Comparison of ENCODE assay signal across 1 cellular context in the genomic region with DNA sequence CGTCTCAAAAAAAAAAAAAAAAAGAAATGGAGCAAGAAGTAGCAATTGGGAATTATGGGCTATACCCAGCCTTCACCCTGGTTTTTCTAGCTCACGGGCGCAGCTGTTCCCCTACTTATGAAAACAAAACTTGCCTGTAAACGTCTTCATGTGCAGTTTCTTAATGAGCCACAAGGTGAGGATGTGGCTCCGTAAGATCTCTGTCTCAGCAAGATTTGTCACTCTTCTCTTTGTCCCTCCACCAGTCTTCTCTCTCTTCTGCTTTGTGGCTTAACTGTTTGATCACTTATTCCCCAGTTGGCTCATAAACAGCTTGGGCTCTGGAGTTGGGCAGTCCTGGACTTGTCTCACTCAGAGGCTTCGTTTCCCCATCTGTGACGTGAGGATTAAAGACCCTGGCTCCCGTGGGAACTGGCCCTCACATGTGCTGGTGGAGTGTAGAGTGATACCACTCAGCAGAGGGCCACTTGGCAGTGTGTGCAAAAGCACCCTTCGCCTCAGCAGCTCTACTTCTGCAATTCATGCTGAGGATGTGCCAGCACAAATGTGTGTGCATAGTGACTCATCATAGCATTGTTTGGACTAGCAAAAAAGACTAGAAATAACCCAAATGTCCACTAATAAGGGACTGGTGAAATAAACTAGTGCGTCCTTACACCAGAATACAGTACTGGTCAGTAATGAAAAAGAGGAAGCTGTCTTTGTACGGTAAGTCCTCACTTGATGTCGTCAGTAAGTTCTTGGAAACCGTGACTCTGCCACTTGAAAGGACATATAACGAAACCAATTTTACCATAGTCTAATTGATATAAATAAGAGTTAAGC.
TF ChIP-seq lines count a peak whose summit lies in the region.

No MANE protein-coding gene starts in this region.

TF ChIP-seq in liver, 16 proteins besides CTCF, POLR2A, EP300 and RAD21 (continued from another document):
- TF ChIP-seq REST (IDR thresholded peaks at IDR 0.05): no peak
- no peak for TF ChIP-seq NR2F2 (IDR thresholded peaks at IDR 0.05)
- no peak for TF ChIP-seq GABPA (IDR thresholded peaks at IDR 0.05 in 1 of 2, conservative IDR thresholded peaks at IDR 0.05 in 1 of 2)
- TF ChIP-seq FOXA2 (IDR thresholded peaks at IDR 0.05): no peak
- peak in 1 of 2 donors; percentile 19 for TF ChIP-seq RXRA (IDR thresholded peaks at IDR 0.05)
- no peak for TF ChIP-seq TAF1 (conservative IDR thresholded peaks at IDR 0.05)
- peak; percentile 12 for TF ChIP-seq YY1 (IDR thresholded peaks at IDR 0.05)
- TF ChIP-seq, protein P1, sequence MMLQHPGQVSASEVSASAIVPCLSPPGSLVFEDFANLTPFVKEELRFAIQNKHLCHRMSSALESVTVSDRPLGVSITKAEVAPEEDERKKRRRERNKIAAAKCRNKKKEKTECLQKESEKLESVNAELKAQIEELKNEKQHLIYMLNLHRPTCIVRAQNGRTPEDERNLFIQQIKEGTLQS (IDR thresholded peaks at IDR 0.05): peak; percentile 59
